1 cellular context compared by ENCODE assay signal in the genomic region with DNA sequence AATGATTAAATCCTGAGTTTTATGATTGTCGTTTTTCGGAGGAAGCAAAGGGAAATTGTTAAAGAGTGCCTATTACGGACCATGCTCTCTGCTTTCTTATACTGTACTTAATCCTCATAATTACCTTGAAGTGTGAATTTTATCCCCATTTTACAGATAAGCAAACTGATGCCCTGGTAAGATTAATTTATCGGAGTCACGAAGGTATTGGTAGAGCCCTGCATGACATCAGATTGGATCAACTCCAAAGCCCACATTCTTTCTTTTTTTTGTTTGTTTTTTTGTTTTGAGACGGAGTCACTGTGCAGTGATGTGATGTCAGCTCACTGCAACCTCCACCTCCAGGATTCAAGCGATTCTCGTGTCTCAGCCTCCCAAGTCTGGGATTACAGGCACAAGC.
A peak's percentile ranks its signal among the peaks of the same experiment; 100 is the strongest.
TF ChIP-seq lines count a peak whose summit lies in the region.

No MANE protein-coding gene starts in this region.

TF ChIP-seq in K562, 482 proteins besides CTCF, POLR2A, EP300 and RAD21 (continued from another document):
- TF ChIP-seq, protein P1, sequence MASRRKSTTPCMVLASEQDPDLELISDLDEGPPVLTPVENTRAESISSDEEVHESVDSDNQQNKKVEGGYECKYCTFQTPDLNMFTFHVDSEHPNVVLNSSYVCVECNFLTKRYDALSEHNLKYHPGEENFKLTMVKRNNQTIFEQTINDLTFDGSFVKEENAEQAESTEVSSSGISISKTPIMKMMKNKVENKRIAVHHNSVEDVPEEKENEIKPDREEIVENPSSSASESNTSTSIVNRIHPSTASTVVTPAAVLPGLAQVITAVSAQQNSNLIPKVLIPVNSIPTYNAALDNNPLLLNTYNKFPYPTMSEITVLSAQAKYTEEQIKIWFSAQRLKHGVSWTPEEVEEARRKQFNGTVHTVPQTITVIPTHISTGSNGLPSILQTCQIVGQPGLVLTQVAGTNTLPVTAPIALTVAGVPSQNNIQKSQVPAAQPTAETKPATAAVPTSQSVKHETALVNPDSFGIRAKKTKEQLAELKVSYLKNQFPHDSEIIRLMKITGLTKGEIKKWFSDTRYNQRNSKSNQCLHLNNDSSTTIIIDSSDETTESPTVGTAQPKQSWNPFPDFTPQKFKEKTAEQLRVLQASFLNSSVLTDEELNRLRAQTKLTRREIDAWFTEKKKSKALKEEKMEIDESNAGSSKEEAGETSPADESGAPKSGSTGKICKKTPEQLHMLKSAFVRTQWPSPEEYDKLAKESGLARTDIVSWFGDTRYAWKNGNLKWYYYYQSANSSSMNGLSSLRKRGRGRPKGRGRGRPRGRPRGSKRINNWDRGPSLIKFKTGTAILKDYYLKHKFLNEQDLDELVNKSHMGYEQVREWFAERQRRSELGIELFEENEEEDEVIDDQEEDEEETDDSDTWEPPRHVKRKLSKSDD (conservative IDR thresholded peaks at IDR 0.05; ENCODE audit: low read length): no peak
- TF ChIP-seq, protein P2, sequence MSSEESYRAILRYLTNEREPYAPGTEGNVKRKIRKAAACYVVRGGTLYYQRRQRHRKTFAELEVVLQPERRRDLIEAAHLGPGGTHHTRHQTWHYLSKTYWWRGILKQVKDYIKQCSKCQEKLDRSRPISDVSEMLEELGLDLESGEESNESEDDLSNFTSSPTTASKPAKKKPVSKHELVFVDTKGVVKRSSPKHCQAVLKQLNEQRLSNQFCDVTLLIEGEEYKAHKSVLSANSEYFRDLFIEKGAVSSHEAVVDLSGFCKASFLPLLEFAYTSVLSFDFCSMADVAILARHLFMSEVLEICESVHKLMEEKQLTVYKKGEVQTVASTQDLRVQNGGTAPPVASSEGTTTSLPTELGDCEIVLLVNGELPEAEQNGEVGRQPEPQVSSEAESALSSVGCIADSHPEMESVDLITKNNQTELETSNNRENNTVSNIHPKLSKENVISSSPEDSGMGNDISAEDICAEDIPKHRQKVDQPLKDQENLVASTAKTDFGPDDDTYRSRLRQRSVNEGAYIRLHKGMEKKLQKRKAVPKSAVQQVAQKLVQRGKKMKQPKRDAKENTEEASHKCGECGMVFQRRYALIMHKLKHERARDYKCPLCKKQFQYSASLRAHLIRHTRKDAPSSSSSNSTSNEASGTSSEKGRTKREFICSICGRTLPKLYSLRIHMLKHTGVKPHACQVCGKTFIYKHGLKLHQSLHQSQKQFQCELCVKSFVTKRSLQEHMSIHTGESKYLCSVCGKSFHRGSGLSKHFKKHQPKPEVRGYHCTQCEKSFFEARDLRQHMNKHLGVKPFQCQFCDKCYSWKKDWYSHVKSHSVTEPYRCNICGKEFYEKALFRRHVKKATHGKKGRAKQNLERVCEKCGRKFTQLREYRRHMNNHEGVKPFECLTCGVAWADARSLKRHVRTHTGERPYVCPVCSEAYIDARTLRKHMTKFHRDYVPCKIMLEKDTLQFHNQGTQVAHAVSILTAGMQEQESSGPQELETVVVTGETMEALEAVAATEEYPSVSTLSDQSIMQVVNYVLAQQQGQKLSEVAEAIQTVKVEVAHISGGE (CRISPR knock-in tag; IDR thresholded peaks at IDR 0.05): no peak
- TF ChIP-seq ZC3H11A (IDR thresholded peaks at IDR 0.05; ENCODE audit: low read depth, low read length) (no peak), HEY1 (CRISPR knock-in tag; IDR thresholded peaks at IDR 0.05; ENCODE audit: borderline replicate concordance) (no peak), KHSRP (IDR thresholded peaks at IDR 0.05) (no peak), FOXP1 (CRISPR knock-in tag; IDR thresholded peaks at IDR 0.05) (no peak), TRIM24 (IDR thresholded peaks at IDR 0.05) (0 out of 4 replicates have a peak, but pooled peaks of 1 of the 2 experiments have one; percentile 7), MEIS2 (IDR thresholded peaks at IDR 0.05; ENCODE audit: partially characterized antibody) (no peak), HDAC2 (IDR thresholded peaks at IDR 0.05) (peak; percentile 84), TARDBP (IDR thresholded peaks at IDR 0.05) (no peak), BCOR (IDR thresholded peaks at IDR 0.05) (peak; percentile 96), ZNF77 (CRISPR knock-in tag; IDR thresholded peaks at IDR 0.05) (no peak), MTA1 (IDR thresholded peaks at IDR 0.05; ENCODE audit: borderline replicate concordance) (0 out of 2 replicates have a peak, but pooled peaks have one; percentile 14), RCOR1 (IDR thresholded peaks at IDR 0.05; ENCODE audit: borderline replicate concordance in 1 of 2, low read depth in 2 of 2, low read length in 2 of 2) (0 out of 4 replicates have a peak, but pooled peaks of 1 of the 2 experiments have one; percentile 7), ZKSCAN8 (CRISPR knock-in tag; IDR thresholded peaks at IDR 0.05) (no peak), FOXA3 (CRISPR knock-in tag; conservative IDR thresholded peaks at IDR 0.05 in 1 of 2, IDR thresholded peaks at IDR 0.05 in 1 of 2) (no peak)
- TF ChIP-seq, protein P3, sequence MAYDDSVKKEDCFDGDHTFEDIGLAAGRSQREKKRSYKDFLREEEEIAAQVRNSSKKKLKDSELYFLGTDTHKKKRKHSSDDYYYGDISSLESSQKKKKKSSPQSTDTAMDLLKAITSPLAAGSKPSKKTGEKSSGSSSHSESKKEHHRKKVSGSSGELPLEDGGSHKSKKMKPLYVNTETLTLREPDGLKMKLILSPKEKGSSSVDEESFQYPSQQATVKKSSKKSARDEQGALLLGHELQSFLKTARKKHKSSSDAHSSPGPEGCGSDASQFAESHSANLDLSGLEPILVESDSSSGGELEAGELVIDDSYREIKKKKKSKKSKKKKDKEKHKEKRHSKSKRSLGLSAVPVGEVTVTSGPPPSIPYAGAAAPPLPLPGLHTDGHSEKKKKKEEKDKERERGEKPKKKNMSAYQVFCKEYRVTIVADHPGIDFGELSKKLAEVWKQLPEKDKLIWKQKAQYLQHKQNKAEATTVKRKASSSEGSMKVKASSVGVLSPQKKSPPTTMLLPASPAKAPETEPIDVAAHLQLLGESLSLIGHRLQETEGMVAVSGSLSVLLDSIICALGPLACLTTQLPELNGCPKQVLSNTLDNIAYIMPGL (CRISPR knock-in tag; IDR thresholded peaks at IDR 0.05): no peak
- TF ChIP-seq, protein P4, sequence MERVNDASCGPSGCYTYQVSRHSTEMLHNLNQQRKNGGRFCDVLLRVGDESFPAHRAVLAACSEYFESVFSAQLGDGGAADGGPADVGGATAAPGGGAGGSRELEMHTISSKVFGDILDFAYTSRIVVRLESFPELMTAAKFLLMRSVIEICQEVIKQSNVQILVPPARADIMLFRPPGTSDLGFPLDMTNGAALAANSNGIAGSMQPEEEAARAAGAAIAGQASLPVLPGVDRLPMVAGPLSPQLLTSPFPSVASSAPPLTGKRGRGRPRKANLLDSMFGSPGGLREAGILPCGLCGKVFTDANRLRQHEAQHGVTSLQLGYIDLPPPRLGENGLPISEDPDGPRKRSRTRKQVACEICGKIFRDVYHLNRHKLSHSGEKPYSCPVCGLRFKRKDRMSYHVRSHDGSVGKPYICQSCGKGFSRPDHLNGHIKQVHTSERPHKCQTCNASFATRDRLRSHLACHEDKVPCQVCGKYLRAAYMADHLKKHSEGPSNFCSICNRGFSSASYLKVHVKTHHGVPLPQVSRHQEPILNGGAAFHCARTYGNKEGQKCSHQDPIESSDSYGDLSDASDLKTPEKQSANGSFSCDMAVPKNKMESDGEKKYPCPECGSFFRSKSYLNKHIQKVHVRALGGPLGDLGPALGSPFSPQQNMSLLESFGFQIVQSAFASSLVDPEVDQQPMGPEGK (CRISPR knock-in tag; IDR thresholded peaks at IDR 0.05; ENCODE audit: borderline replicate concordance): no peak
- TF ChIP-seq, protein P5, sequence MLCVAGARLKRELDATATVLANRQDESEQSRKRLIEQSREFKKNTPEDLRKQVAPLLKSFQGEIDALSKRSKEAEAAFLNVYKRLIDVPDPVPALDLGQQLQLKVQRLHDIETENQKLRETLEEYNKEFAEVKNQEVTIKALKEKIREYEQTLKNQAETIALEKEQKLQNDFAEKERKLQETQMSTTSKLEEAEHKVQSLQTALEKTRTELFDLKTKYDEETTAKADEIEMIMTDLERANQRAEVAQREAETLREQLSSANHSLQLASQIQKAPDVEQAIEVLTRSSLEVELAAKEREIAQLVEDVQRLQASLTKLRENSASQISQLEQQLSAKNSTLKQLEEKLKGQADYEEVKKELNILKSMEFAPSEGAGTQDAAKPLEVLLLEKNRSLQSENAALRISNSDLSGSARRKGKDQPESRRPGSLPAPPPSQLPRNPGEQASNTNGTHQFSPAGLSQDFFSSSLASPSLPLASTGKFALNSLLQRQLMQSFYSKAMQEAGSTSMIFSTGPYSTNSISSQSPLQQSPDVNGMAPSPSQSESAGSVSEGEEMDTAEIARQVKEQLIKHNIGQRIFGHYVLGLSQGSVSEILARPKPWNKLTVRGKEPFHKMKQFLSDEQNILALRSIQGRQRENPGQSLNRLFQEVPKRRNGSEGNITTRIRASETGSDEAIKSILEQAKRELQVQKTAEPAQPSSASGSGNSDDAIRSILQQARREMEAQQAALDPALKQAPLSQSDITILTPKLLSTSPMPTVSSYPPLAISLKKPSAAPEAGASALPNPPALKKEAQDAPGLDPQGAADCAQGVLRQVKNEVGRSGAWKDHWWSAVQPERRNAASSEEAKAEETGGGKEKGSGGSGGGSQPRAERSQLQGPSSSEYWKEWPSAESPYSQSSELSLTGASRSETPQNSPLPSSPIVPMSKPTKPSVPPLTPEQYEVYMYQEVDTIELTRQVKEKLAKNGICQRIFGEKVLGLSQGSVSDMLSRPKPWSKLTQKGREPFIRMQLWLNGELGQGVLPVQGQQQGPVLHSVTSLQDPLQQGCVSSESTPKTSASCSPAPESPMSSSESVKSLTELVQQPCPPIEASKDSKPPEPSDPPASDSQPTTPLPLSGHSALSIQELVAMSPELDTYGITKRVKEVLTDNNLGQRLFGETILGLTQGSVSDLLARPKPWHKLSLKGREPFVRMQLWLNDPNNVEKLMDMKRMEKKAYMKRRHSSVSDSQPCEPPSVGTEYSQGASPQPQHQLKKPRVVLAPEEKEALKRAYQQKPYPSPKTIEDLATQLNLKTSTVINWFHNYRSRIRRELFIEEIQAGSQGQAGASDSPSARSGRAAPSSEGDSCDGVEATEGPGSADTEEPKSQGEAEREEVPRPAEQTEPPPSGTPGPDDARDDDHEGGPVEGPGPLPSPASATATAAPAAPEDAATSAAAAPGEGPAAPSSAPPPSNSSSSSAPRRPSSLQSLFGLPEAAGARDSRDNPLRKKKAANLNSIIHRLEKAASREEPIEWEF (CRISPR knock-in tag; IDR thresholded peaks at IDR 0.05): no peak
- TF ChIP-seq, protein P6, sequence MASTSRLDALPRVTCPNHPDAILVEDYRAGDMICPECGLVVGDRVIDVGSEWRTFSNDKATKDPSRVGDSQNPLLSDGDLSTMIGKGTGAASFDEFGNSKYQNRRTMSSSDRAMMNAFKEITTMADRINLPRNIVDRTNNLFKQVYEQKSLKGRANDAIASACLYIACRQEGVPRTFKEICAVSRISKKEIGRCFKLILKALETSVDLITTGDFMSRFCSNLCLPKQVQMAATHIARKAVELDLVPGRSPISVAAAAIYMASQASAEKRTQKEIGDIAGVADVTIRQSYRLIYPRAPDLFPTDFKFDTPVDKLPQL (IDR thresholded peaks at IDR 0.05; ENCODE audit: extremely low read depth, insufficient read length): no peak
- TF ChIP-seq, protein P7, sequence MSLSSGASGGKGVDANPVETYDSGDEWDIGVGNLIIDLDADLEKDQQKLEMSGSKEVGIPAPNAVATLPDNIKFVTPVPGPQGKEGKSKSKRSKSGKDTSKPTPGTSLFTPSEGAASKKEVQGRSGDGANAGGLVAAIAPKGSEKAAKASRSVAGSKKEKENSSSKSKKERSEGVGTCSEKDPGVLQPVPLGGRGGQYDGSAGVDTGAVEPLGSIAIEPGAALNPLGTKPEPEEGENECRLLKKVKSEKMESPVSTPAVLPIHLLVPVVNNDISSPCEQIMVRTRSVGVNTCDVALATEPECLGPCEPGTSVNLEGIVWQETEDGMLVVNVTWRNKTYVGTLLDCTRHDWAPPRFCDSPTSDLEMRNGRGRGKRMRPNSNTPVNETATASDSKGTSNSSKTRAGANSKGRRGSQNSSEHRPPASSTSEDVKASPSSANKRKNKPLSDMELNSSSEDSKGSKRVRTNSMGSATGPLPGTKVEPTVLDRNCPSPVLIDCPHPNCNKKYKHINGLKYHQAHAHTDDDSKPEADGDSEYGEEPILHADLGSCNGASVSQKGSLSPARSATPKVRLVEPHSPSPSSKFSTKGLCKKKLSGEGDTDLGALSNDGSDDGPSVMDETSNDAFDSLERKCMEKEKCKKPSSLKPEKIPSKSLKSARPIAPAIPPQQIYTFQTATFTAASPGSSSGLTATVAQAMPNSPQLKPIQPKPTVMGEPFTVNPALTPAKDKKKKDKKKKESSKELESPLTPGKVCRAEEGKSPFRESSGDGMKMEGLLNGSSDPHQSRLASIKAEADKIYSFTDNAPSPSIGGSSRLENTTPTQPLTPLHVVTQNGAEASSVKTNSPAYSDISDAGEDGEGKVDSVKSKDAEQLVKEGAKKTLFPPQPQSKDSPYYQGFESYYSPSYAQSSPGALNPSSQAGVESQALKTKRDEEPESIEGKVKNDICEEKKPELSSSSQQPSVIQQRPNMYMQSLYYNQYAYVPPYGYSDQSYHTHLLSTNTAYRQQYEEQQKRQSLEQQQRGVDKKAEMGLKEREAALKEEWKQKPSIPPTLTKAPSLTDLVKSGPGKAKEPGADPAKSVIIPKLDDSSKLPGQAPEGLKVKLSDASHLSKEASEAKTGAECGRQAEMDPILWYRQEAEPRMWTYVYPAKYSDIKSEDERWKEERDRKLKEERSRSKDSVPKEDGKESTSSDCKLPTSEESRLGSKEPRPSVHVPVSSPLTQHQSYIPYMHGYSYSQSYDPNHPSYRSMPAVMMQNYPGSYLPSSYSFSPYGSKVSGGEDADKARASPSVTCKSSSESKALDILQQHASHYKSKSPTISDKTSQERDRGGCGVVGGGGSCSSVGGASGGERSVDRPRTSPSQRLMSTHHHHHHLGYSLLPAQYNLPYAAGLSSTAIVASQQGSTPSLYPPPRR (CRISPR knock-in tag; IDR thresholded peaks at IDR 0.05; ENCODE audit: borderline replicate concordance): no peak
- TF ChIP-seq, protein P8, sequence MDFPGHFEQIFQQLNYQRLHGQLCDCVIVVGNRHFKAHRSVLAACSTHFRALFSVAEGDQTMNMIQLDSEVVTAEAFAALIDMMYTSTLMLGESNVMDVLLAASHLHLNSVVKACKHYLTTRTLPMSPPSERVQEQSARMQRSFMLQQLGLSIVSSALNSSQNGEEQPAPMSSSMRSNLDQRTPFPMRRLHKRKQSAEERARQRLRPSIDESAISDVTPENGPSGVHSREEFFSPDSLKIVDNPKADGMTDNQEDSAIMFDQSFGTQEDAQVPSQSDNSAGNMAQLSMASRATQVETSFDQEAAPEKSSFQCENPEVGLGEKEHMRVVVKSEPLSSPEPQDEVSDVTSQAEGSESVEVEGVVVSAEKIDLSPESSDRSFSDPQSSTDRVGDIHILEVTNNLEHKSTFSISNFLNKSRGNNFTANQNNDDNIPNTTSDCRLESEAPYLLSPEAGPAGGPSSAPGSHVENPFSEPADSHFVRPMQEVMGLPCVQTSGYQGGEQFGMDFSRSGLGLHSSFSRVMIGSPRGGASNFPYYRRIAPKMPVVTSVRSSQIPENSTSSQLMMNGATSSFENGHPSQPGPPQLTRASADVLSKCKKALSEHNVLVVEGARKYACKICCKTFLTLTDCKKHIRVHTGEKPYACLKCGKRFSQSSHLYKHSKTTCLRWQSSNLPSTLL (IDR thresholded peaks at IDR 0.05): no peak
- TF ChIP-seq, protein P9, sequence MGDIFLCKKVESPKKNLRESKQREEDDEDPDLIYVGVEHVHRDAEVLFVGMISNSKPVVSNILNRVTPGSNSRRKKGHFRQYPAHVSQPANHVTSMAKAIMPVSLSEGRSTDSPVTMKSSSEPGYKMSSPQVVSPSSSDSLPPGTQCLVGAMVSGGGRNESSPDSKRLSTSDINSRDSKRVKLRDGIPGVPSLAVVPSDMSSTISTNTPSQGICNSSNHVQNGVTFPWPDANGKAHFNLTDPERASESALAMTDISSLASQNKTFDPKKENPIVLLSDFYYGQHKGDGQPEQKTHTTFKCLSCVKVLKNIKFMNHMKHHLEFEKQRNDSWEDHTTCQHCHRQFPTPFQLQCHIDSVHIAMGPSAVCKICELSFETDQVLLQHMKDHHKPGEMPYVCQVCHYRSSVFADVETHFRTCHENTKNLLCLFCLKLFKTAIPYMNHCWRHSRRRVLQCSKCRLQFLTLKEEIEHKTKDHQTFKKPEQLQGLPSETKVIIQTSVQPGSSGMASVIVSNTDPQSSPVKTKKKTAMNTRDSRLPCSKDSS (IDR thresholded peaks at IDR 0.05; ENCODE audit: low read depth, partially characterized antibody): no peak
